In the genomic region with DNA sequence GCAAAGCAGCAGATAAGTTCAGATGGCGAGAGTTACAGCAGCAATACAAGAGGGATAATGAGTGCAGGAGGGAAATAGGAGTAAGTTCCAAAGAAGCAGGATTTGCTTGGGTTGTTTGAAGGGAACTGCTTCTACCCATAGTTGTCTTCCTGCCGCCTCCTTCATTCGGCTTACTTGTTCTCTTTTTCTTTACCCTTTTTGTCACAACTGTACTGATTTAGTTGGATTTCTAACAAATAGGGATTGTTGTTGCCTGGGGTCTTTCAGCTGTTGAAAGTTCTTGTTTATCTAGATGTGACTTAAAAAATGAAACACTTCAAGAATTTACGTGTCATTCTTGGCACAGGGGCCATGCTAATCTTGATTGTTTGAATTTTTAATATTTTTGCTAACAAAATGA, we compare ENCODE assay signal across 2 cellular contexts.
TF ChIP-seq lines count a peak whose summit lies in the region.

No MANE protein-coding gene starts in this region.

TF ChIP-seq in GM12891, 5 proteins besides CTCF, POLR2A, EP300 and RAD21:
- TF ChIP-seq SPI1 (IDR thresholded peaks at IDR 0.05; ENCODE audit: low read depth, low read length) (no peak), POLR2AphosphoS5 (IDR thresholded peaks at IDR 0.05; ENCODE audit: low read depth, low read length) (no peak), POU2F2 (IDR thresholded peaks at IDR 0.05; ENCODE audit: low read depth, low read length) (no peak), PAX5 (IDR thresholded peaks at IDR 0.05; ENCODE audit: insufficient read depth, low read length, severe bottlenecking) (no peak), TAF1 (IDR thresholded peaks at IDR 0.05; ENCODE audit: low read depth, low read length) (no peak)
TF ChIP-seq in GM12891: peak in this region for 0.

TF ChIP-seq in K562, 482 proteins besides CTCF, POLR2A, EP300 and RAD21:
- TF ChIP-seq, protein P1, sequence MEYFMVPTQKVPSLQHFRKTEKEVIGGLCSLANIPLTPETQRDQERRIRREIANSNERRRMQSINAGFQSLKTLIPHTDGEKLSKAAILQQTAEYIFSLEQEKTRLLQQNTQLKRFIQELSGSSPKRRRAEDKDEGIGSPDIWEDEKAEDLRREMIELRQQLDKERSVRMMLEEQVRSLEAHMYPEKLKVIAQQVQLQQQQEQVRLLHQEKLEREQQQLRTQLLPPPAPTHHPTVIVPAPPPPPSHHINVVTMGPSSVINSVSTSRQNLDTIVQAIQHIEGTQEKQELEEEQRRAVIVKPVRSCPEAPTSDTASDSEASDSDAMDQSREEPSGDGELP (CRISPR knock-in tag; IDR thresholded peaks at IDR 0.05; ENCODE audit: borderline replicate concordance), result no peak
- TF ChIP-seq ZNF324 (CRISPR knock-in tag; IDR thresholded peaks at IDR 0.05), result no peak
- no peak for TF ChIP-seq ZNF592 (IDR thresholded peaks at IDR 0.05)
- TF ChIP-seq CBFA2T2 (conservative IDR thresholded peaks at IDR 0.05), result no peak
- TF ChIP-seq ZNF384 (IDR thresholded peaks at IDR 0.05; ENCODE audit: low read depth, low read length), result 0 out of 2 replicates have a peak, but pooled peaks have one; percentile 21
- peak; percentile 21; the same call in 1 of the 2 replicates for TF ChIP-seq POLR2AphosphoS5 (IDR thresholded peaks at IDR 0.05; ENCODE audit: control insufficient read depth, insufficient read depth, low read depth, low read length)
- no peak for TF ChIP-seq LARP7 (IDR thresholded peaks at IDR 0.05)
- TF ChIP-seq CEBPB (tag; IDR thresholded peaks at IDR 0.05), result no peak
- no peak for TF ChIP-seq ETV5 (CRISPR knock-in tag; IDR thresholded peaks at IDR 0.05; ENCODE audit: low read depth)
- no peak for TF ChIP-seq TCF3 (CRISPR knock-in tag; IDR thresholded peaks at IDR 0.05)
